Comparison of ENCODE assay signal across 8 cellular contexts in the genomic region with DNA sequence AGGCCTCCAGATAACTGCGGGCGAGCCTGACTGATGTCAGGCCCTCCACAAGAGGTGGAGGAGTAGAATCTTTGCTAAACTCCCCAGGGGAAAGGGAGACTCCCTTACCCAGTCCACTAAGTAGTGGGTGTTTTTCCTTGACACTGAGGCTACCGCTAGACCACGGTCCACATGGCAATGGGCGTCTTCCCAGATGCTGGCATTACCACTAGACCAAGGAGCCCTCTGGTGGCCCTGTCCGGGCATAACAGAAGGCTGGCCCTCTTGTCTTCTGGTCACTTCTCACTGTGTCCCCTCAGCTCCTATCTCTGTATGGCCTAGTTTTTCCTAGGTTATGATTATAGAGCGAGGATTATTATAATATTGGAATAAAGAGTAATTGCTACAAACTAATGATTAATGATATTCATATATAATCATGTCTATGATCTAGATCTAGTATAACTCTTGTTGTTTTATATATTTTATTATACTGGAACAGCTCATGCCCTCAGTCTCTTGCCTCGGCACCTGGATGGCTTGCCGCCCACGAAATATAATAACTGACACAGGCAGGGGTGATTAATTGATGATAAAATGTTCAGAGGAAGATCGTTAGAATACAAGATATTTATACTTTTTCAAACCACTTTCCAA.
DNase-seq lines count a peak whose midpoint lies in the region; ATAC-seq, FAIRE-seq and TF ChIP-seq lines count a peak whose summit lies in the region.
"Not testable (repeated sequence)": the region's sequence is repeated elsewhere in the genome, so short reads cannot be mapped to it uniquely, and the experiment has no call there.

No MANE protein-coding gene starts in this region.

- not testable (repeated sequence) for H3K9me3 ChIP-seq in PC-9 (ENCODE audit: insufficient read depth, low read depth); small intestine (ENCODE audit: control insufficient read depth, low read depth)

- CTCF ChIA-PET in PC-9 (lab: Charles Lee); activated CD8-positive, alpha-beta T cell treated with anti-CD3 and anti-CD28 coated beads for 36 hours (lab: Charles Lee): not testable (repeated sequence)

- not testable (repeated sequence) for H3K9me3 Mint-ChIP-seq in activated CD8-positive, alpha-beta T cell treated with anti-CD3 and anti-CD28 coated beads for 36 hours

- peak; percentile 20 for DNase-seq in NB4 (ENCODE audit: low read depth)
- DNase-seq in PC-9: peak in 1 of 2 experiments; percentile 16
- peak; percentile 57 for DNase-seq in activated CD8-positive, alpha-beta T cell treated with anti-CD3 and anti-CD28 coated beads for 36 hours
- DNase-seq in epithelial cell of esophagus (ENCODE audit: low read depth): peak; percentile 26
- peak; percentile 20 for DNase-seq in left kidney (ENCODE audit: low read depth, low spot score)
- DNase-seq in small intestine: peak; percentile 25

- not testable (repeated sequence) for H3F3A ChIP-seq in PC-9 (ENCODE audit: insufficient read depth, low read depth)

- H3K27me3 Mint-ChIP-seq in activated CD8-positive, alpha-beta T cell treated with anti-CD3 and anti-CD28 coated beads for 36 hours: not testable (repeated sequence)

- peak; percentile 82 for TF ChIP-seq CTCF in C4-2B (conservative IDR thresholded peaks at IDR 0.05)
- peak; percentile 51; the same call in 1 of the 2 replicates for TF ChIP-seq CTCF in GM12875 (IDR thresholded peaks at IDR 0.05; ENCODE audit: borderline replicate concordance, insufficient read depth, low read depth, low read length)
- peak; percentile 45 for TF ChIP-seq CTCF in NB4 (IDR thresholded peaks at IDR 0.05; ENCODE audit: low read depth, low read length)
- peak; percentile 69 for TF ChIP-seq CTCF in PC-9 (conservative IDR thresholded peaks at IDR 0.05)
- peak; percentile 57 for TF ChIP-seq CTCF in activated CD8-positive, alpha-beta T cell treated with anti-CD3 and anti-CD28 coated beads for 36 hours (IDR thresholded peaks at IDR 0.05)
- TF ChIP-seq CTCF in epithelial cell of esophagus (IDR thresholded peaks at IDR 0.05; ENCODE audit: insufficient read depth, low read depth, low read length, missing control alignments): peak; percentile 40

- not testable (repeated sequence) for H2AFZ ChIP-seq in PC-9

- H3K27ac Mint-ChIP-seq in activated CD8-positive, alpha-beta T cell treated with anti-CD3 and anti-CD28 coated beads for 36 hours: not testable (repeated sequence)

- H3K27ac ChIP-seq in C4-2B; PC-9; small intestine (ENCODE audit: low read depth in 1 of 2, low read length in 1 of 2): not testable (repeated sequence)

- not testable (repeated sequence) for H3K4me3 Mint-ChIP-seq in activated CD8-positive, alpha-beta T cell treated with anti-CD3 and anti-CD28 coated beads for 36 hours

- H3K4me3 ChIP-seq in GM12875 (ENCODE audit: low read depth, low read length); NB4 (ENCODE audit: low read depth, low read length); PC-9; epithelial cell of esophagus (ENCODE audit: low read length); small intestine (ENCODE audit: low read depth in 1 of 2, low read length in 2 of 2): not testable (repeated sequence)

- H3K4me1 ChIP-seq in PC-9 (replicated peaks; ENCODE audit: insufficient read depth); small intestine (ENCODE audit: control insufficient read depth in 2 of 2, insufficient read depth in 1 of 2, low read depth in 1 of 2, low read length in 1 of 2): not testable (repeated sequence)

- H3K36me3 Mint-ChIP-seq in activated CD8-positive, alpha-beta T cell treated with anti-CD3 and anti-CD28 coated beads for 36 hours (ENCODE audit: low read depth): not testable (repeated sequence)

- BruUV-seq in PC-9 (replicated peaks; lab: Mats Ljungman, UMichigan): not testable (repeated sequence)

- POLR2A ChIA-PET in PC-9 (lab: Charles Lee; ENCODE audit: unreplicated experiment); activated CD8-positive, alpha-beta T cell treated with anti-CD3 and anti-CD28 coated beads for 36 hours (lab: Charles Lee): not testable (repeated sequence)

- ATAC-seq in activated CD8-positive, alpha-beta T cell treated with anti-CD3 and anti-CD28 coated beads for 36 hours: not testable (repeated sequence)

- H3K79me2 ChIP-seq in PC-9 (ENCODE audit: low read depth): not testable (repeated sequence)

- H3K4me1 Mint-ChIP-seq in activated CD8-positive, alpha-beta T cell treated with anti-CD3 and anti-CD28 coated beads for 36 hours (ENCODE audit: low read depth): not testable (repeated sequence)

- H3K27me3 ChIP-seq in PC-9 (ENCODE audit: insufficient read depth, low read depth); small intestine (ENCODE audit: control insufficient read depth in 2 of 2, insufficient read depth in 2 of 2, low read length in 2 of 2): not testable (repeated sequence)

- not testable (repeated sequence) for H3K4me2 ChIP-seq in PC-9

- TF ChIP-seq POLR2A in NB4 (IDR thresholded peaks at IDR 0.05; ENCODE audit: extremely low read depth, insufficient read length): not testable (repeated sequence)

- intact Hi-C loops in PC-9 (cut with micrococcal nuclease; ENCODE audit: unreplicated experiment): loop anchor here (10.0 kb wide), 1 partner anchor 56 kb away; no protein-coding TSS in a partner anchor
- intact Hi-C loops in activated CD8-positive, alpha-beta T cell treated with anti-CD3 and anti-CD28 coated beads for 36 hours (cut with micrococcal nuclease): not testable (repeated sequence)

- FAIRE-seq in small intestine (lab: Jason Lieb, UNC): not testable (repeated sequence)

- not testable (repeated sequence) for H3K36me3 ChIP-seq in PC-9 (ENCODE audit: low read depth); small intestine (ENCODE audit: control insufficient read depth in 2 of 2, insufficient read depth in 2 of 2, low read length in 2 of 2)

- WGBS in small intestine, 3 donors: 66 to 75% (median 68%) methylated on average over 11 of the region's 11 CpGs

- H3K9me2 ChIP-seq in PC-9 (ENCODE audit: insufficient read depth): not testable (repeated sequence)

- H4K20me1 ChIP-seq in PC-9 (ENCODE audit: insufficient read depth): not testable (repeated sequence)
